In genomic region chr6:160500639-160501038, GRCh38 we compare ENCODE assay signal across 29 cellular contexts.
"Had no signal": no experiment of that assay in that cellular context is flagged by ENCODE, and none has a peak within 500 bp of the region (broad histone marks: within the 10 kb centered on the region; RNA-seq: fewer than 3 reads in every experiment).

No MANE protein-coding gene starts in this region.

- H3K4me2 ChIP-seq: hepatocyte had no signal

- ATAC-seq: activated CD4-positive, CD25-positive, alpha-beta regulatory T cell treated with anti-CD3 and anti-CD28 coated beads, Interleukin-2, amount 50 U/mL, for 24 hours; activated CD8-positive, alpha-beta T cell treated with anti-CD3 and anti-CD28 coated beads, Interleukin-2, amount 10 ng/mL, durations not matched to agents 7 days and 5 days; activated naive CD4-positive, alpha-beta T cell treated with anti-CD3 and anti-CD28 coated beads, Interleukin-2, amount 50 U/mL, for 72 hours; activated T-cell treated with anti-CD3 and anti-CD28 coated beads, Interleukin-2, amount 50 U/mL, for 4 hours; gastroesophageal sphincter; heart right ventricle had no signal

- H3K27ac Mint-ChIP-seq: activated B cell treated with CpG ODN at 0.5 μM for 24 hours; activated CD4-positive, alpha-beta T cell treated with anti-CD3 and anti-CD28 coated beads, Interleukin-2, amount 10 ng/mL, durations not matched to agents 7 days and 5 days; activated CD8-positive, alpha-beta T cell treated with anti-CD3 and anti-CD28 coated beads, Interleukin-2, amount 10 ng/mL, durations not matched to agents 7 days and 5 days; activated naive CD4-positive, alpha-beta T cell treated with anti-CD3 and anti-CD28 coated beads, Interleukin-2, amount 10 ng/mL, durations not matched to agents 7 days and 5 days; activated naive CD4-positive, alpha-beta T cell treated with anti-CD3 and anti-CD28 coated beads, Interleukin-2, amount 50 U/mL, for 72 hours; activated naive CD8-positive, alpha-beta T cell treated with anti-CD3 and anti-CD28 coated beads, Interleukin-2, amount 10 ng/mL, durations not matched to agents 7 days and 5 days; brain had no signal

- H3K4me1 Mint-ChIP-seq: activated B cell treated with CpG ODN at 0.5 μM for 24 hours; activated naive CD4-positive, alpha-beta T cell treated with anti-CD3 and anti-CD28 coated beads, Interleukin-2, amount 10 ng/mL, durations not matched to agents 7 days and 5 days; brain had no signal

- H3K4me3 Mint-ChIP-seq: activated B cell treated with CpG ODN at 0.5 μM for 24 hours; activated CD4-positive, alpha-beta T cell treated with anti-CD3 and anti-CD28 coated beads, Interleukin-2, amount 10 ng/mL, durations not matched to agents 7 days and 5 days; activated CD8-positive, alpha-beta T cell treated with anti-CD3 and anti-CD28 coated beads, Interleukin-2, amount 10 ng/mL, durations not matched to agents 7 days and 5 days; activated naive CD4-positive, alpha-beta T cell treated with anti-CD3 and anti-CD28 coated beads, Interleukin-2, amount 10 ng/mL, durations not matched to agents 7 days and 5 days; activated naive CD8-positive, alpha-beta T cell treated with anti-CD3 and anti-CD28 coated beads, Interleukin-2, amount 10 ng/mL, durations not matched to agents 7 days and 5 days; activated T-cell treated with anti-CD3 and anti-CD28 coated beads, Interleukin-2, amount 50 U/mL, for 4 hours; brain had no signal

- H3K27ac ChIP-seq: ascending aorta, breast epithelium, cardiac muscle cell, colonic mucosa, epithelial cell of prostate, esophagus squamous epithelium, gastroesophageal sphincter, heart right ventricle, hepatocyte, WERI-Rb-1 had no signal

- H3K36me3 ChIP-seq: ascending aorta, breast epithelium, cardiac muscle cell, colonic mucosa, gastroesophageal sphincter, heart right ventricle, WERI-Rb-1 had no signal

- H2AFZ ChIP-seq: hepatocyte had no signal

- H3K4me3 ChIP-seq: ascending aorta, breast epithelium, cardiac muscle cell, colonic mucosa, esophagus squamous epithelium, gastroesophageal sphincter, heart right ventricle, hepatocyte had no signal

- H3K4me1 ChIP-seq: ascending aorta, breast epithelium, colonic mucosa, esophagus squamous epithelium, gastroesophageal sphincter, heart right ventricle had no signal

- H3K27me3 ChIP-seq: ascending aorta, breast epithelium, cardiac muscle cell, colonic mucosa, esophagus squamous epithelium, gastroesophageal sphincter, heart right ventricle, hepatocyte had no signal

- H3K79me2 ChIP-seq: hepatocyte had no signal

- FAIRE-seq: endometrium, endothelial cell of umbilical vein had no signal

- DNase-seq: activated B cell treated with CpG ODN at 0.5 μM for 24 hours; activated CD4-positive, alpha-beta T cell treated with anti-CD3 and anti-CD28 coated beads, Interleukin-2, amount 10 ng/mL, durations not matched to agents 7 days and 5 days; activated CD4-positive, alpha-beta T cell treated with anti-CD3 and anti-CD28 coated beads, Interleukin-2, amount 50 U/mL, for 4 hours; activated CD8-positive, alpha-beta T cell treated with anti-CD3 and anti-CD28 coated beads, Interleukin-2, amount 10 ng/mL, durations not matched to agents 7 days and 5 days; activated gamma-delta T cell; activated naive CD4-positive, alpha-beta T cell; activated naive CD4-positive, alpha-beta T cell treated with anti-CD3 and anti-CD28 coated beads, Interleukin-2, amount 10 ng/mL, durations not matched to agents 7 days and 5 days; activated naive CD8-positive, alpha-beta T cell treated with anti-CD3 and anti-CD28 coated beads, Interleukin-2, amount 10 ng/mL, durations not matched to agents 7 days and 5 days; activated T-cell treated with anti-CD3 and anti-CD28 coated beads, Interleukin-2, amount 50 U/mL, for 4 hours; central memory CD4-positive, alpha-beta T cell; cerebellar nuclear complex; colonic mucosa; effector CD8-positive, alpha-beta T cell; esophagus squamous epithelium; foreskin melanocyte; heart right ventricle; T1000; WERI-Rb-1 had no signal

- H3K9me3 ChIP-seq: breast epithelium, colonic mucosa had no signal
